1 cellular context compared by ENCODE assay signal in genomic region chr6:113584767-113585166, GRCh38.
TF ChIP-seq lines count a peak whose summit lies in the region.

No MANE protein-coding gene starts in this region.

TF ChIP-seq in GM23338, 12 proteins besides CTCF, POLR2A, EP300 and RAD21 (continued from another document):
- TF ChIP-seq ZNF462 (CRISPR knock-in tag; IDR thresholded peaks at IDR 0.05) (no peak), CREB1 (CRISPR knock-in tag; IDR thresholded peaks at IDR 0.05; ENCODE audit: low read depth) (no peak), EZH2phosphoT487 (IDR thresholded peaks at IDR 0.05; ENCODE audit: unreplicated experiment) (no peak), JUNB (IDR thresholded peaks at IDR 0.05; ENCODE audit: unreplicated experiment) (no peak), ETS1 (IDR thresholded peaks at IDR 0.05) (no peak)
